In genomic region chr12:100154472-100155247, GRCh38 we compare ENCODE assay signal across 8 cellular contexts. TPM values are rescaled to one million over a fixed set of nuclear protein-coding genes. Genes with fewer than 3 reads are reported as not detected.
DNase-seq lines count a peak whose midpoint lies in the region; ATAC-seq and TF ChIP-seq lines count a peak whose summit lies in the region.

No MANE protein-coding gene starts in this region.

- no peaks in the 10 kb centered on the region for H3K4me1 ChIP-seq in mammary epithelial cell (ENCODE audit: insufficient read depth, low read length)

- dilution Hi-C loops in mammary epithelial cell (cut with HindIII; ENCODE audit: low sequenced_read_pairs), result no loop called here

- H3K79me2 ChIP-seq in mammary epithelial cell (ENCODE audit: insufficient read depth, low read length), result no peaks in the 10 kb centered on the region

- whole genome bisulfite sequencing in mammary epithelial cell (ENCODE audit: low coverage, missing lambda C conversion rate), result 86% methylated on average over 12 of the region's 15 CpGs

- H3K4me2 ChIP-seq in mammary epithelial cell (ENCODE audit: insufficient read depth, low read depth, low read length), result no peak overlapping the region

- peak overlapping the region; percentile 42 for H2AFZ ChIP-seq in mammary epithelial cell (ENCODE audit: low read depth, low read length)

- no peak overlapping the region for H3K4me3 ChIP-seq in WERI-Rb-1 (ENCODE audit: low read depth, low read length)
- no peak overlapping the region for H3K4me3 ChIP-seq in mammary epithelial cell (replicated peaks in 1 of 3; ENCODE audit: insufficient read depth in 1 of 3, low read depth in 2 of 3, low read length in 3 of 3)

- in situ Hi-C loops in mammary epithelial cell (cut with MboI; ENCODE audit: low sequenced_read_pairs in 2 of 2), result no loop called here

- intact Hi-C loops in mammary epithelial cell (cut with micrococcal nuclease), result loop anchor here (1.0 kb wide), 1 partner anchor 400 kb away; no protein-coding TSS in a partner anchor

- H3K9me3 ChIP-seq in WERI-Rb-1 (ENCODE audit: severe bottlenecking) (no peaks in the 10 kb centered on the region), mammary epithelial cell (replicated peaks; ENCODE audit: insufficient read depth, low read length) (no peaks in the 10 kb centered on the region)

- DNase-seq in GM03348 (ENCODE audit: low spot score) (peak; percentile 76), M059J (ENCODE audit: low read depth) (peak; percentile 60), WERI-Rb-1 (peak; percentile 86), mammary epithelial cell (peak; percentile 37), left kidney (ENCODE audit: low read depth, low spot score) (peak; percentile 69), NCI-H2171 treated with DMSO at 0.1 percent for 48 hours (lab: John Stamatoyannopoulos, UW) (no peak)
- DNase-seq in stimulated activated CD4-positive, alpha-beta T cell treated with anti-CD3 and anti-CD28 coated beads, TNF-alpha, amount 100 ng/mL, for 4 hours (ENCODE audit: low read depth in 3 of 3), result peak; percentile 53 to 55 (median 54)

- no peak overlapping the region for H3K9ac ChIP-seq in mammary epithelial cell (ENCODE audit: insufficient read depth, low read length)

- peak; percentile 66 for ATAC-seq in GM21737 (IDR thresholded peaks at IDR 0.05; ENCODE audit: unreplicated experiment)

- no TSS peak for BruUV-seq in mammary epithelial cell (replicated peaks; lab: Mats Ljungman, UMichigan)

- no peaks in the 10 kb centered on the region for H4K20me1 ChIP-seq in mammary epithelial cell (ENCODE audit: insufficient read depth, low read length)

- H3K36me3 ChIP-seq in WERI-Rb-1 (no peaks in the 10 kb centered on the region), mammary epithelial cell (ENCODE audit: insufficient read depth, low read length) (no peaks in the 10 kb centered on the region)

- CTCF ChIA-PET in mammary epithelial cell (lab: Charles Lee; ENCODE audit: low non-redundant PET), result interaction anchor here (0.7 kb wide), 1 partner anchor 1736 kb away, joined by 3 read pairs; no protein-coding TSS in a partner anchor

- no peaks in the 10 kb centered on the region for H3K27me3 ChIP-seq in WERI-Rb-1 (ENCODE audit: insufficient read depth, low read depth, severe bottlenecking)
- no peaks in the 10 kb centered on the region for H3K27me3 ChIP-seq in mammary epithelial cell (ENCODE audit: insufficient read depth, low read length)

- TF ChIP-seq CTCF in WERI-Rb-1 (IDR thresholded peaks at IDR 0.05; ENCODE audit: low read depth, low read length) (peak; percentile 83), mammary epithelial cell (conservative IDR thresholded peaks at IDR 0.05 in 1 of 2, IDR thresholded peaks at IDR 0.05 in 1 of 2; ENCODE audit: extremely low read depth in 1 of 2, insufficient read depth in 1 of 2, low read depth in 1 of 2, low read length in 2 of 2) (peak; percentile 77 to 86)

- H3K27ac ChIP-seq in WERI-Rb-1, result no peak overlapping the region
- H3K27ac ChIP-seq in mammary epithelial cell (ENCODE audit: insufficient read depth, low read depth, low read length), result no peak overlapping the region

RNA-seq across cellular contexts. Expression of gene BLTP3B, which starts 12.0 kb away (rescaled TPM):
- 18.5 and 25.1 TPM in 2 replicates for total RNA-seq in M059J (2014; rRNA removed; shearing (Covaris generic))
- 10 to 100 TPM; 18.8 to 30.2 TPM for total RNA-seq in mammary epithelial cell
- polyA plus RNA-seq in mammary epithelial cell, result 9.1 TPM
- polyA minus RNA-seq in mammary epithelial cell, result 16.2 TPM

RNA-seq across cellular contexts. Expression of gene ACTR6, which starts 46.0 kb away (rescaled TPM):
- 24.1 and 28.3 TPM in 2 replicates for total RNA-seq in M059J (2014; rRNA removed; shearing (Covaris generic))
- total RNA-seq in mammary epithelial cell, result 10 to 100 TPM; 24.5 to 25.0 TPM
- 12.6 TPM for polyA plus RNA-seq in mammary epithelial cell
- polyA minus RNA-seq in mammary epithelial cell, result 0.57 TPM
